ENCODE assay signal across 12 cellular contexts in the genomic region with DNA sequence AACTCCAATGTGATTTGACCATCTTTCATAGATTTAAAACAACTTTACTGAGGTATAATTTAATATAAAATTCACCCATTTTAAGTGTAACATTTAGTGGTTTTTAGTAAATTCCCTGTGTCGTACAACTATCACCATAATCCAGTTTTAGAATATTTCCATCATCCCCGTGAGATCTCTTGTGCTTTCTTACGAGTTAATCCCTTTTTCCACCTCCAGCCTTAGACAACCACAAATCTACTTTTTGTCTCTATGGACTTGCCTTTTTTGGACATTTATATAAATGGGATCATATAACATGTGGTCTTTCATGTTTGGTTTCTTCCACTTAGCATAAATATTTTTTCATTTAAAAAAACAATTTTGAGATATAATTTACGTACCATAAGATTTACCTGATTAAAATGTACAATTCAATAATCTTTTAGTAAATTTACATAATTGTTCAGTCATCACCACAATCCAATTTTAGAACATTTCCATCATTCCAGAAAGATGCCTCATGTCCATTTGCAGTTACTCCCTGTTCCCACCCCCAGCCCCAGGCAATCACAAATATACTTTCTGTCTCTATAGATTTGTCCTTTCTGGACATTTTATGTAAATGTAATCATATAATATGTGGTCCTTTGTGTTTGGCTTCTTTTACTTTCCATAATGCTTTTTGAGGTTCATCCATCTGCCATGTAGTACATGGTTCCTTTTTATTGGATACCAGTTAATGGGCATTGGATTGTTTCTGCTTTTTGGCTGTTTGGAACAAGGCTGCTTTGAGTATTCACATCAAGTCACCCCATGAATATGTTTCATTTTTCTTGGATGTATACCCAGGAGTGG.
A peak's percentile ranks its signal among the peaks of the same experiment; 100 is the strongest.
DNase-seq lines count a peak whose midpoint lies in the region; ATAC-seq and TF ChIP-seq lines count a peak whose summit lies in the region.
"Had no signal": no experiment of that assay in that cellular context is flagged by ENCODE, and none has a peak within 500 bp of the region (broad histone marks: within the 10 kb centered on the region; RNA-seq: fewer than 3 reads in every experiment).

No MANE protein-coding gene starts in this region.

- no peak for TF ChIP-seq CTCF in DND-41 (IDR thresholded peaks at IDR 0.05; ENCODE audit: borderline replicate concordance, extremely low read depth, low read length, poor library complexity, severe bottlenecking)
- no peak for TF ChIP-seq CTCF in brain microvascular endothelial cell (IDR thresholded peaks at IDR 0.05; ENCODE audit: low read depth, low read length, missing control alignments)
- TF ChIP-seq CTCF in nephron progenitor cell (IDR thresholded peaks at IDR 0.05): no peak

- no peak for ATAC-seq in DND-41 (ENCODE audit: insufficient read depth, low read depth)
- ATAC-seq in GM19463 (IDR thresholded peaks at IDR 0.05; ENCODE audit: unreplicated experiment): no peak
- no peak for ATAC-seq in HG02981 (IDR thresholded peaks at IDR 0.05; ENCODE audit: unreplicated experiment)
- ATAC-seq: left lung had no signal

- H3K4me1 Mint-ChIP-seq in nephron progenitor cell: peaks cover 51% of the 10 kb centered on the region

- H3K27ac ChIP-seq in DND-41 (ENCODE audit: low read length): no peak overlapping the region
- H3K27ac ChIP-seq in brain microvascular endothelial cell: peak overlapping the region; percentile 98
- H3K27ac ChIP-seq: left lung had no signal

- H3K36me3 Mint-ChIP-seq in nephron progenitor cell (ENCODE audit: low read depth): peaks cover 24% of the 10 kb centered on the region

- H3K4me1 ChIP-seq in DND-41 (ENCODE audit: insufficient read depth, low read length): peaks cover 61% of the 10 kb centered on the region

- peak overlapping the region; percentile 1 for H3K4me3 Mint-ChIP-seq in nephron progenitor cell

- DNase-seq in DND-41 (no peak), NCI-H226 (peak; percentile 42), brain microvascular endothelial cell (peak; percentile 57), nephron progenitor cell (no peak), DMS53 (lab: John Stamatoyannopoulos, UW) (no peak), NCI-H526 (lab: John Stamatoyannopoulos, UW) (no peak)
- DNase-seq: effector memory CD4-positive, alpha-beta T cell; left lung; NCI-H1694 treated with DMSO at 0.1 percent for 48 hours; SIG-M5 had no signal

- H3K79me2 ChIP-seq in DND-41 (ENCODE audit: insufficient read depth, low read length): peaks cover 81% of the 10 kb centered on the region

- no peaks in the 10 kb centered on the region for H3K27me3 ChIP-seq in DND-41 (ENCODE audit: insufficient read depth, low read length, poor library complexity)
- no peaks in the 10 kb centered on the region for H3K27me3 ChIP-seq in brain microvascular endothelial cell (replicated peaks)
- H3K27me3 ChIP-seq: left lung had no signal

- no peaks in the 10 kb centered on the region for H3K9me3 Mint-ChIP-seq in nephron progenitor cell

- H3K27ac Mint-ChIP-seq in nephron progenitor cell: no peak overlapping the region

- H3K9ac ChIP-seq in DND-41 (ENCODE audit: low read depth, low read length): no peak overlapping the region

- in situ Hi-C loops in brain microvascular endothelial cell (cut with HindIII; ENCODE audit: low pct_ligation_motif_present, low sequenced_read_pairs): no loop called here

- H3K4me3 ChIP-seq in DND-41 (ENCODE audit: low read depth in 1 of 2, low read length in 2 of 2) (no peak overlapping the region), brain microvascular endothelial cell (ENCODE audit: low read depth, low read length) (peak overlapping the region; percentile 5)

- H3K36me3 ChIP-seq in DND-41 (ENCODE audit: insufficient read depth, low read length): no peaks in the 10 kb centered on the region; the same call in 1 of the 2 replicates
- no peaks in the 10 kb centered on the region for H3K36me3 ChIP-seq in brain microvascular endothelial cell (replicated peaks)
- H3K36me3 ChIP-seq: left lung had no signal

- no peak overlapping the region for H2AFZ ChIP-seq in DND-41 (ENCODE audit: low read depth, low read length)

- no peaks in the 10 kb centered on the region for H3K27me3 Mint-ChIP-seq in nephron progenitor cell (ENCODE audit: low read depth, poor library complexity)

- peaks cover 40% of the 10 kb centered on the region for H4K20me1 ChIP-seq in DND-41 (ENCODE audit: insufficient read depth, low read length)

- H3K9me3 ChIP-seq in DND-41 (ENCODE audit: insufficient read depth, low read length, severe bottlenecking): no peaks in the 10 kb centered on the region
- H3K9me3 ChIP-seq: left lung had no signal

- H3K4me2 ChIP-seq in DND-41 (ENCODE audit: insufficient read depth, low read length): peak overlapping the region; percentile 72; the same call in 1 of the 2 replicates

Comparison
In these comparisons a context has a peak if more than half of its experiments do, and no peak if none do; other contexts are left out.
1. DNase-seq: peak in NCI-H226 (single experiment) and brain microvascular endothelial cell (single experiment); none in DND-41 (single experiment), nephron progenitor cell (single experiment), DMS53 (single experiment) and NCI-H526 (0 of 2).